ENCODE assay signal across 11 cellular contexts in the genomic region with DNA sequence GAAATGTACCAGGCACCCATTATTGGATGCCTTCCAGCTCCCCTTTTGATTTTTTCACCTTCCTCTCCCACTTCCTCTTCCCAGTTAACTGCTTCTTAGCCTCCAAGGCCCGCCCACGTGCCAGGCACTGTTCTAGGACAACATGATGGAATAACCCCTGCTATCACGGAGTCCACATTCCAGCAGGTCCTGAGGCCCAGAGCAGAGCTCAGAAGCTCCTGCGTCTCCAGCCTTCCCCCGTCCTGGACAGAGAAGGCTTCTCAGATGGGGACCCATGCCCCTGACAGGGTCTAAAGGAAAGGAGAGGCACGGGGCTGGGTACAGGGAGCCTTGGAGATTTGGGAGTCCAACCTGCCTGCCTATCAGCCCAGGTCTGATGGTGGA. TPM values are rescaled to one million over a fixed set of nuclear protein-coding genes. Genes with fewer than 3 reads are reported as not detected.
"Had no signal": no experiment of that assay in that cellular context is flagged by ENCODE, and none has a peak within 500 bp of the region (broad histone marks: within the 10 kb centered on the region; RNA-seq: fewer than 3 reads in every experiment).

No MANE protein-coding gene starts in this region.

- H3K27ac ChIP-seq: brain microvascular endothelial cell, parathyroid adenoma, right lobe of liver had no signal

- H3K27me3 ChIP-seq: right lobe of liver had no signal

- H3K27ac Mint-ChIP-seq: activated CD4-positive, alpha-beta T cell treated with anti-CD3 and anti-CD28 coated beads, Interleukin-2, amount 10 ng/mL, durations not matched to agents 7 days and 5 days; activated CD8-positive, alpha-beta T cell treated with anti-CD3 and anti-CD28 coated beads, Interleukin-2, amount 10 ng/mL, durations not matched to agents 7 days and 5 days; activated naive CD4-positive, alpha-beta T cell treated with anti-CD3 and anti-CD28 coated beads for 36 hours; naive thymus-derived CD4-positive, alpha-beta T cell; stimulated activated memory B cell treated with anti-CD40 and anti-IgM and Interleukin-4, amounts not matched to agents 10 μg/mL and 1 μg/mL and 100 μg/mL, for 72 hours; T-helper 1 cell treated with Interleukin-12 subunit alpha and Interleukin-12 subunit beta and Interleukin-4 antibody, amounts not matched to agents 30 μg/mL and 1 μg/mL, for 36 hours had no signal

- H3K4me3 ChIP-seq: right lobe of liver had no signal

- H3K9me3 Mint-ChIP-seq: activated CD4-positive, alpha-beta T cell treated with anti-CD3 and anti-CD28 coated beads, Interleukin-2, amount 10 ng/mL, durations not matched to agents 7 days and 5 days; activated naive CD4-positive, alpha-beta T cell treated with anti-CD3 and anti-CD28 coated beads for 36 hours; activated T-cell treated with anti-CD3 and anti-CD28 coated beads, Interleukin-2, amount 50 U/mL, for 4 hours; stimulated activated memory B cell treated with anti-CD40 and anti-IgM and Interleukin-4, amounts not matched to agents 10 μg/mL and 1 μg/mL and 100 μg/mL, for 72 hours; T-helper 1 cell treated with Interleukin-12 subunit alpha and Interleukin-12 subunit beta and Interleukin-4 antibody, amounts not matched to agents 30 μg/mL and 1 μg/mL, for 36 hours had no signal

- H3K9ac ChIP-seq: parathyroid adenoma had no signal

- H3K9me3 ChIP-seq: right lobe of liver had no signal

- H3K4me3 Mint-ChIP-seq: activated CD4-positive, alpha-beta T cell treated with anti-CD3 and anti-CD28 coated beads, Interleukin-2, amount 10 ng/mL, durations not matched to agents 7 days and 5 days; activated CD8-positive, alpha-beta T cell treated with anti-CD3 and anti-CD28 coated beads, Interleukin-2, amount 10 ng/mL, durations not matched to agents 7 days and 5 days; activated naive CD4-positive, alpha-beta T cell treated with anti-CD3 and anti-CD28 coated beads for 36 hours; activated T-cell treated with anti-CD3 and anti-CD28 coated beads, Interleukin-2, amount 50 U/mL, for 4 hours; naive thymus-derived CD4-positive, alpha-beta T cell; stimulated activated memory B cell treated with anti-CD40 and anti-IgM and Interleukin-4, amounts not matched to agents 10 μg/mL and 1 μg/mL and 100 μg/mL, for 72 hours; T-helper 1 cell treated with Interleukin-12 subunit alpha and Interleukin-12 subunit beta and Interleukin-4 antibody, amounts not matched to agents 30 μg/mL and 1 μg/mL, for 36 hours had no signal

- H2AFZ ChIP-seq: parathyroid adenoma had no signal

- H3K4me1 ChIP-seq: parathyroid adenoma, right lobe of liver had no signal

- FAIRE-seq: keratinocyte had no signal

- H3K36me3 Mint-ChIP-seq: naive thymus-derived CD4-positive, alpha-beta T cell; stimulated activated memory B cell treated with anti-CD40 and anti-IgM and Interleukin-4, amounts not matched to agents 10 μg/mL and 1 μg/mL and 100 μg/mL, for 72 hours had no signal

- H3K4me1 Mint-ChIP-seq: activated CD4-positive, alpha-beta T cell treated with anti-CD3 and anti-CD28 coated beads, Interleukin-2, amount 10 ng/mL, durations not matched to agents 7 days and 5 days; naive thymus-derived CD4-positive, alpha-beta T cell; stimulated activated memory B cell treated with anti-CD40 and anti-IgM and Interleukin-4, amounts not matched to agents 10 μg/mL and 1 μg/mL and 100 μg/mL, for 72 hours had no signal

- H3K79me2 ChIP-seq: parathyroid adenoma had no signal

- H3K36me3 ChIP-seq: brain microvascular endothelial cell, right lobe of liver had no signal

RNA-seq across cellular contexts. Expression of gene TRIM29, which starts 29.1 kb away (rescaled TPM):
- total RNA-seq: activated CD4-positive, alpha-beta T cell treated with anti-CD3 and anti-CD28 coated beads, Interleukin-2, amount 10 ng/mL, durations not matched to agents 7 days and 5 days; activated CD8-positive, alpha-beta T cell treated with anti-CD3 and anti-CD28 coated beads, Interleukin-2, amount 10 ng/mL, durations not matched to agents 7 days and 5 days; activated naive CD4-positive, alpha-beta T cell treated with anti-CD3 and anti-CD28 coated beads for 36 hours; activated T-cell treated with anti-CD3 and anti-CD28 coated beads, Interleukin-2, amount 50 U/mL, for 4 hours; naive thymus-derived CD4-positive, alpha-beta T cell had no signal
- polyA plus RNA-seq: naive thymus-derived CD4-positive, alpha-beta T cell had no signal
